Comparison of ENCODE assay signal across 9 cellular contexts in the genomic region with DNA sequence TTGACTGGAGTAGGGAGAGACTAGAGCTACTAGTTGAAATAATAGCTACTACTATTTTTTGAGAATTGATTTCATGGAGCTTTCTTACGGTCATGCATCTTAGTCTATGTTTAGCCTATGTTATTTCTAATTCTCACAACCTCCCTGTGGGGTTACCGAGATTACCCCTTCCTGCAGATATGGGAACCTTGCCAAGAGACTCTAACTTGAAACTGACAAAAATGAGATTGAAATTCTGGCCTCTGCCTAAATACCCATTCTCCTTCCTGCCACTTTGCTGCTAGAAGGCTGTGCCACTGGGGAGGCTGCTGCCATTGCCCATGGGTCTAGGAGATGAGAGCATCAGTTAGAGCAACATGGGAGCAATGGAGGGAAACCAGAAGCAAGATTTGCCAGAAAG.
"Had no signal": no experiment of that assay in that cellular context is flagged by ENCODE, and none has a peak within 500 bp of the region (broad histone marks: within the 10 kb centered on the region; RNA-seq: fewer than 3 reads in every experiment).

No MANE protein-coding gene starts in this region.

- H3K4me3 Mint-ChIP-seq: GM23338, H9, HFFc6, IgD-negative memory B cell had no signal

- H3K27ac Mint-ChIP-seq: GM23338, H9, HFFc6, IgD-negative memory B cell had no signal

- H3K4me2 ChIP-seq: GM23338, KMS-11 had no signal

- ATAC-seq: GM23338, HCT116, HepG2 had no signal

- H3K9ac ChIP-seq: KMS-11 had no signal

- H3K4me3 ChIP-seq: GM23338 had no signal

- DNase-seq: H9, HFFc6, KBM-7 had no signal

- H3K4me1 Mint-ChIP-seq: GM23338, H9, IgD-negative memory B cell had no signal

- H2AFZ ChIP-seq: GM23338 had no signal

- H3K27ac ChIP-seq: HL-60, KMS-11 had no signal
